Comparison of ENCODE assay signal across 15 cellular contexts in genomic region chr10:30675791-30676190, GRCh38. TPM values are rescaled to one million over a fixed set of nuclear protein-coding genes. Genes with fewer than 3 reads are reported as not detected.
"Had no signal": no experiment of that assay in that cellular context is flagged by ENCODE, and none has a peak within 500 bp of the region (broad histone marks: within the 10 kb centered on the region; RNA-seq: fewer than 3 reads in every experiment).

No MANE protein-coding gene starts in this region.

RNA-seq across cellular contexts. Expression of gene LYZL2, which starts 46.2 kb away (rescaled TPM):
- total RNA-seq: activated CD4-positive, alpha-beta memory T cell treated with anti-CD3 and anti-CD28 coated beads, Interleukin-2, amount 10 ng/mL, durations not matched to agents 7 days and 5 days; activated CD4-positive, alpha-beta T cell treated with anti-CD3 and anti-CD28 coated beads for 36 hours; activated CD4-positive, alpha-beta T cell treated with anti-CD3 and anti-CD28 coated beads, Interleukin-2, amount 10 ng/mL, durations not matched to agents 7 days and 5 days; activated CD8-positive, alpha-beta memory T cell treated with anti-CD3 and anti-CD28 coated beads, Interleukin-2, amount 10 ng/mL, durations not matched to agents 7 days and 5 days; activated CD8-positive, alpha-beta T cell treated with anti-CD3 and anti-CD28 coated beads, Interleukin-2, amount 10 ng/mL, durations not matched to agents 7 days and 5 days; activated naive CD8-positive, alpha-beta T cell treated with anti-CD3 and anti-CD28 coated beads, Interleukin-2, amount 10 ng/mL, durations not matched to agents 7 days and 5 days; activated T-helper 2 cell treated with anti-CD3 and anti-CD28 coated beads, Interferon-gamma antibody, Interleukin-2, Interleukin-4, amounts not matched to agents 10 μg/mL and 5 μg/mL and 100 μg/mL, durations not matched to agents 14 hours and 24 hours and 36 hours; ascending aorta; bronchial epithelial cell; cardiac muscle cell; chondrocyte; T-helper 17 cell; T-helper 2 cell treated with Interferon-gamma antibody and Interleukin-4, amounts not matched to agents 100 ng/mL and 5 ng/mL, for 36 hours; WTC11 had no signal
- polyA plus RNA-seq: adipose tissue, cardiac muscle cell had no signal
